In genomic region chr1:160777486-160778089, GRCh38 we compare ENCODE assay signal across 8 cellular contexts. TPM values are rescaled to one million over a fixed set of nuclear protein-coding genes. Genes with fewer than 3 reads are reported as not detected.
DNase-seq lines count a peak whose midpoint lies in the region; ATAC-seq and TF ChIP-seq lines count a peak whose summit lies in the region.

No MANE protein-coding gene starts in this region.

- H3K27ac ChIP-seq in neutrophil (no peak overlapping the region), substantia nigra (ENCODE audit: low read depth, low read length, poor library complexity, severe bottlenecking) (no peak overlapping the region)

- DNase-seq in DMS114 treated with DMSO at 0.1 percent for 48 hours (lab: John Stamatoyannopoulos, UW; ENCODE audit: unreplicated experiment) (peak; percentile 12), HT-29 (ENCODE audit: low spot score) (peak; percentile 71), chondrocyte (ENCODE audit: low spot score) (no peak), substantia nigra (lab: John Stamatoyannopoulos, UW) (no peak)

- H3K27me3 Mint-ChIP-seq in chondrocyte (ENCODE audit: low read depth) = peaks cover 13% of the 10 kb centered on the region

- H3K36me3 ChIP-seq in neutrophil = no peaks in the 10 kb centered on the region

- no peaks in the 10 kb centered on the region for H3K4me1 Mint-ChIP-seq in chondrocyte (ENCODE audit: low read depth)

- no peak overlapping the region for H3K4me3 ChIP-seq in neutrophil (ENCODE audit: low read depth in 1 of 2, low read length in 1 of 2)

- no peaks in the 10 kb centered on the region for H3K9me3 ChIP-seq in neutrophil

- H3K9me3 Mint-ChIP-seq in chondrocyte (ENCODE audit: low read depth) = no peaks in the 10 kb centered on the region

- no peaks in the 10 kb centered on the region for H3K4me1 ChIP-seq in neutrophil (ENCODE audit: control insufficient read depth in 1 of 2, insufficient read depth in 1 of 2, low read depth in 1 of 2, low read length in 1 of 2)

- peak; percentile 73 for ATAC-seq in SK-N-SH treated with all-trans-retinoic acid at 6 μM for 48 hours
- no peak for ATAC-seq in GM21360 (IDR thresholded peaks at IDR 0.05; ENCODE audit: unreplicated experiment)
- ATAC-seq in HG03135 (IDR thresholded peaks at IDR 0.05; ENCODE audit: unreplicated experiment) = no peak

- no peaks in the 10 kb centered on the region for H3K36me3 Mint-ChIP-seq in chondrocyte (ENCODE audit: low read depth)

- no peak overlapping the region for H3K27ac Mint-ChIP-seq in chondrocyte (ENCODE audit: unreplicated experiment)

- no peak overlapping the region for H3K4me3 Mint-ChIP-seq in chondrocyte (ENCODE audit: unreplicated experiment)

- peak; percentile 40 for TF ChIP-seq CTCF in chondrocyte (IDR thresholded peaks at IDR 0.05)
- peak; percentile 28 for TF ChIP-seq CTCF in neutrophil (IDR thresholded peaks at IDR 0.05)

- H3K27me3 ChIP-seq in neutrophil = no peaks in the 10 kb centered on the region

TF ChIP-seq in SK-N-SH treated with all-trans-retinoic acid at 6 μM for 48 hours, 23 proteins besides CTCF, POLR2A, EP300 and RAD21:
- TF ChIP-seq ESRRG (CRISPR knock-in tag; IDR thresholded peaks at IDR 0.05) (no peak), BACH2 (CRISPR knock-in tag; IDR thresholded peaks at IDR 0.05; ENCODE audit: borderline replicate concordance) (no peak), CSDC2 (CRISPR knock-in tag; IDR thresholded peaks at IDR 0.05) (no peak), ZFP30 (CRISPR knock-in tag; IDR thresholded peaks at IDR 0.05) (no peak), ARNTL (CRISPR knock-in tag; IDR thresholded peaks at IDR 0.05; ENCODE audit: borderline replicate concordance, low read depth) (no peak), RARB (CRISPR knock-in tag; IDR thresholded peaks at IDR 0.05) (no peak), ZFP3 (CRISPR knock-in tag; IDR thresholded peaks at IDR 0.05) (no peak), ZC3H10 (CRISPR knock-in tag; IDR thresholded peaks at IDR 0.05) (no peak), CSRNP3 (CRISPR knock-in tag; IDR thresholded peaks at IDR 0.05) (no peak)

RNA-seq across cellular contexts. Expression of gene LY9, which starts 18.4 kb away (rescaled TPM):
- total RNA-seq in HT-29 (2014; rRNA removed; shearing (Covaris generic)) = not detected in 2 replicates
- total RNA-seq in chondrocyte = not detected in 3 replicates

RNA-seq across cellular contexts. Expression of gene SLAMF7, which starts 38.5 kb away (rescaled TPM):
- total RNA-seq in HT-29 (2014; rRNA removed; shearing (Covaris generic)) = not detected in 2 replicates
- not detected in 3 replicates for total RNA-seq in chondrocyte

Comparison
In these comparisons a context has a peak if more than half of its experiments do, and no peak if none do; other contexts are left out.
1. DNase-seq: peak in DMS114 treated with DMSO at 0.1 percent for 48 hours (single experiment) and HT-29 (single experiment); none in chondrocyte (single experiment) and substantia nigra (0 of 49).